ENCODE assay signal across 9 cellular contexts in genomic region chr16:50265716-50266336, GRCh38. TPM values are rescaled to one million over a fixed set of nuclear protein-coding genes. Genes with fewer than 3 reads are reported as not detected.
DNase-seq lines count a peak whose midpoint lies in the region; ATAC-seq and TF ChIP-seq lines count a peak whose summit lies in the region.
"Had no signal": no experiment of that assay in that cellular context is flagged by ENCODE, and none has a peak within 500 bp of the region (broad histone marks: within the 10 kb centered on the region; RNA-seq: fewer than 3 reads in every experiment).

No MANE protein-coding gene starts in this region.

- peak; percentile 35 for DNase-seq in NCI-H2171 treated with DMSO at 0.1 percent for 48 hours (lab: John Stamatoyannopoulos, UW)
- DNase-seq in NCI-H2171 (lab: John Stamatoyannopoulos, UW): no peak
- DNase-seq in SJCRH30: no peak
- DNase-seq in fibroblast of pulmonary artery (ENCODE audit: low read depth): no peak
- DNase-seq in kidney glomerular epithelial cell (lab: John Stamatoyannopoulos, UW): no peak

- H3K27me3 ChIP-seq in SJCRH30: no peaks in the 10 kb centered on the region

- no peak for TF ChIP-seq CTCF in fibroblast of pulmonary artery (IDR thresholded peaks at IDR 0.05; ENCODE audit: low read length, missing control alignments)

- no peaks in the 10 kb centered on the region for H3K36me3 ChIP-seq in SJCRH30

- no peaks in the 10 kb centered on the region for H3K9me3 ChIP-seq in SJCRH30 (replicated peaks)

- H3K4me3 ChIP-seq in SJCRH30: peak overlapping the region; percentile 61
- peak overlapping the region; percentile 52 for H3K4me3 ChIP-seq in fibroblast of pulmonary artery (replicated peaks; ENCODE audit: low read depth, low read length)
- H3K4me3 ChIP-seq in skin epidermis: peak overlapping the region in 4 of 7 experiments; percentile 37 to 48 (median 42)

- no peak for ATAC-seq in GM19328 (IDR thresholded peaks at IDR 0.05; ENCODE audit: unreplicated experiment)
- ATAC-seq in GM21717 (IDR thresholded peaks at IDR 0.05; ENCODE audit: unreplicated experiment): no peak

- H3K27ac ChIP-seq in SJCRH30: peak overlapping the region; percentile 93
- peak overlapping the region in 20 of 21 experiments; percentile 19 to 99 (median 81) for H3K27ac ChIP-seq in skin epidermis
- H3K27ac ChIP-seq: 22Rv1 had no signal

- H3K4me1 ChIP-seq in SJCRH30: peaks cover 39% of the 10 kb centered on the region

RNA-seq across cellular contexts. Expression of gene ADCY7, which starts 0.5 kb away (rescaled TPM):
- total RNA-seq in SJCRH30 (2014; rRNA removed; shearing (Covaris generic)): 26.2 and 27.1 TPM in 2 replicates
